8 cellular contexts compared by ENCODE assay signal in the genomic region with DNA sequence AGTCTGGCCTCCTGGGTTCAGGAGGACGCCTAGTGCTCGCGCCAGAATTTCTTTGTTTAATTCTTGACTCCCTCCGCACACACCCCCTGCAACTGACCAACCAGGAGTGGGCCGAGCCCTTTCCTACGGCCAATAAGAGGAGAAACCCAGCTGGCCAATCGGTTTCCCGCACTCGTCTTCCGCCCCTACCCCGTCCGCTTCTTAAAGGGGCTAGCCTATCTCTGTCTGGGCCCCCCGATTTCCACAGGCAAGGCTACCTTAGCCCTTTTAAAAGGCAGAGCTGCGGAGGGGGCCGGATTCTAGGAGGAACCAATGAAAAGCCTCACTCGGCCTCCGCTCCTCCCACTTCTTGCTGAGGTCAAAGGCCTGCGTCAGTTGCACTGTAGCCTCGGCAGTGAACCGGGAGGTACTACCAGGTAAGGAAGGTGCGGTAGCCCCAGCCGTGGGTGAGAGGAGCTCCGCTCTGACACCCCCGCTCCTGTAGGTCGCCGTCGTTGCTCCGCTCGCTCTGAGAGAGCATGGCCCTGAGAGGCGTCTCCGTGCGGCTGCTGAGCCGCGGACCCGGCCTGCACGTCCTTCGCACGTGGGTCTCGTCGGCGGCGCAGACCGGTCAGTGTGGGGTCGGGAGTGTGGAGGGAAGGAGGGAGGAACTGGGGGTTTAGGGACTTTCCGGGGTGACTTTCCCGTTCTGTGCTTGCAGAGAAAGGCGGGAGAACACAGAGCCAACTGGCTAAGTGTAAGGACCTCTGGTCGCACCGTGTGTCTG.
A peak's percentile ranks its signal among the peaks of the same experiment; 100 is the strongest.
DNase-seq lines count a peak whose midpoint lies in the region; ATAC-seq lines count a peak whose summit lies in the region.

Gene GCDH, plus strand, starts transcription at position 374 of the 766 bp plus-strand sequence. Its CDS starts 145 bp downstream, at position 519.

- peak within 1 kb of the TSS; percentile 73 to 91 (median 84) for H3K9ac ChIP-seq in BLaER1 treated with 17β-estradiol and CSF1 and Interleukin-3, amounts not matched to agents 10 nM and 100 nM

- H3K36me3 ChIP-seq in BLaER1 treated with 17β-estradiol and CSF1 and Interleukin-3, amounts not matched to agents 10 nM and 100 nM, result peaks cover 25 to 42% (median 33%) of the 10 kb centered on the region in 11 experiments

- ATAC-seq in GM19328 (IDR thresholded peaks at IDR 0.05; ENCODE audit: unreplicated experiment), result peak; percentile 97
- peak; percentile 86 for ATAC-seq in HG03521 (IDR thresholded peaks at IDR 0.05; ENCODE audit: unreplicated experiment)

- peak within 1 kb of the TSS in 10 of 11 experiments; percentile 31 to 79 (median 70); a peak in 20 of 22 replicates for H3K27ac ChIP-seq in BLaER1 treated with 17β-estradiol and CSF1 and Interleukin-3, amounts not matched to agents 10 nM and 100 nM

- H3K4me1 ChIP-seq in BLaER1 treated with 17β-estradiol and CSF1 and Interleukin-3, amounts not matched to agents 10 nM and 100 nM, result peaks cover 19 to 31% (median 23%) of the 10 kb centered on the region in 10 experiments

- DNase-seq in NCI-H748 treated with DMSO at 0.1 percent for 48 hours (lab: John Stamatoyannopoulos, UW) (peak; percentile 89), dedifferentiated amniotic fluid mesenchymal stem cell (ENCODE audit: extremely low spot score) (peak; percentile 99), left kidney (ENCODE audit: low read depth, low spot score) (peak; percentile 100)
- peak; percentile 80 to 98 for DNase-seq in activated CD4-positive, alpha-beta T cell treated with anti-CD3 and anti-CD28 coated beads, Interleukin-2, amount 50 U/mL, for 24 hours (ENCODE audit: low read depth in 1 of 2, low spot score in 1 of 2)
- peak; percentile 95 to 96 for DNase-seq in stimulated activated CD4-positive, alpha-beta T cell treated with anti-CD3 and anti-CD28 coated beads, Interleukin-2, amount 100 ng/mL, for 24 hours

- H4K20me1 ChIP-seq in BLaER1 treated with 17β-estradiol and CSF1 and Interleukin-3, amounts not matched to agents 10 nM and 100 nM, result peaks cover 0 to 12% (median 7%) of the 10 kb centered on the region in 11 experiments; a peak in 11 of 22 replicates

- H3K4me3 ChIP-seq in BLaER1 treated with 17β-estradiol and CSF1 and Interleukin-3, amounts not matched to agents 10 nM and 100 nM, result peak within 1 kb of the TSS; percentile 76 to 99 (median 95)

- peak within 1 kb of the TSS; percentile 97 to 100 (median 99) for H3K4me2 ChIP-seq in BLaER1 treated with 17β-estradiol and CSF1 and Interleukin-3, amounts not matched to agents 10 nM and 100 nM

- H3K27me3 ChIP-seq in BLaER1 treated with 17β-estradiol and CSF1 and Interleukin-3, amounts not matched to agents 10 nM and 100 nM, result peaks cover 15 to 21% (median 18%) of the 10 kb centered on the region in 11 experiments

- 0 out of 22 replicates have a peak, but pooled peaks cover 0 to under 1% (median 0%) of the 10 kb centered on the region in 11 experiments for H3K9me3 ChIP-seq in BLaER1 treated with 17β-estradiol and CSF1 and Interleukin-3, amounts not matched to agents 10 nM and 100 nM (replicated peaks in 1 of 11)

Comparison
In these comparisons a context has a peak if more than half of its experiments do, and no peak if none do; other contexts are left out.
1. Peak in every context shown above with its lines: DNase-seq, ATAC-seq, H3K4me3 ChIP-seq and H3K27ac ChIP-seq.